1 cellular context compared by ENCODE assay signal in the genomic region with DNA sequence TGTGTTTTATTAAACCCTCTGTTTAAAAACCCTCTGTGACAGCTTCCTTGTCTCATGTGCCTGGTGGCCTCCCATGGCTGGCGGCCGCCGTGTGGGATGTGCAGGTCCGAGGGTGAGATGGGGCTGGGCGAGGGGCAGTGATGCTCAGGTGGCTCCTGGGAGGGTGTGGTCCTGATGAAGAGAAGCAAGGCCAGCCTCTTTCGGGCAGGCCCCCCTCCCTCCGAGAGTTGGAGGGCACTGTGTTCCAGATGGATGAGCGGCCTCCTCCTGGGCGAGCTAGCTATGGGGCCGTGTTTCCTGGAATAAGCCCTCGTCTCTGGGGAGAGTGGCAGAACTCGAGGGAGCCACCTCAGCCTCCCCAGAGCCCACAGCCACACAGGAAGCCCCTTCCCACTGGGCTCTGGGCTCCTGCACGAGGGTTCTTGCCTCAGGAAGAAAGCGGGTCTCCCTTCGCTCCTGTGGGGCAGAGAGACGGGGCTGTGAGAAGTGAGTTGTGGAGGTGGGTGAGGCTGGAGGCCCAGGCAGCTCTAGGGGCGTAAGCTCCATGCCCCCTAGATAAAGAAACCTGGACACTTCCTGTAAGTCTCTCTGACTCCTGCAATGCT.
TF ChIP-seq lines count a peak whose summit lies in the region.

No MANE protein-coding gene starts in this region.

TF ChIP-seq in GM23338, 12 proteins besides CTCF, POLR2A, EP300 and RAD21 (continued from another document):
- TF ChIP-seq, protein P1, sequence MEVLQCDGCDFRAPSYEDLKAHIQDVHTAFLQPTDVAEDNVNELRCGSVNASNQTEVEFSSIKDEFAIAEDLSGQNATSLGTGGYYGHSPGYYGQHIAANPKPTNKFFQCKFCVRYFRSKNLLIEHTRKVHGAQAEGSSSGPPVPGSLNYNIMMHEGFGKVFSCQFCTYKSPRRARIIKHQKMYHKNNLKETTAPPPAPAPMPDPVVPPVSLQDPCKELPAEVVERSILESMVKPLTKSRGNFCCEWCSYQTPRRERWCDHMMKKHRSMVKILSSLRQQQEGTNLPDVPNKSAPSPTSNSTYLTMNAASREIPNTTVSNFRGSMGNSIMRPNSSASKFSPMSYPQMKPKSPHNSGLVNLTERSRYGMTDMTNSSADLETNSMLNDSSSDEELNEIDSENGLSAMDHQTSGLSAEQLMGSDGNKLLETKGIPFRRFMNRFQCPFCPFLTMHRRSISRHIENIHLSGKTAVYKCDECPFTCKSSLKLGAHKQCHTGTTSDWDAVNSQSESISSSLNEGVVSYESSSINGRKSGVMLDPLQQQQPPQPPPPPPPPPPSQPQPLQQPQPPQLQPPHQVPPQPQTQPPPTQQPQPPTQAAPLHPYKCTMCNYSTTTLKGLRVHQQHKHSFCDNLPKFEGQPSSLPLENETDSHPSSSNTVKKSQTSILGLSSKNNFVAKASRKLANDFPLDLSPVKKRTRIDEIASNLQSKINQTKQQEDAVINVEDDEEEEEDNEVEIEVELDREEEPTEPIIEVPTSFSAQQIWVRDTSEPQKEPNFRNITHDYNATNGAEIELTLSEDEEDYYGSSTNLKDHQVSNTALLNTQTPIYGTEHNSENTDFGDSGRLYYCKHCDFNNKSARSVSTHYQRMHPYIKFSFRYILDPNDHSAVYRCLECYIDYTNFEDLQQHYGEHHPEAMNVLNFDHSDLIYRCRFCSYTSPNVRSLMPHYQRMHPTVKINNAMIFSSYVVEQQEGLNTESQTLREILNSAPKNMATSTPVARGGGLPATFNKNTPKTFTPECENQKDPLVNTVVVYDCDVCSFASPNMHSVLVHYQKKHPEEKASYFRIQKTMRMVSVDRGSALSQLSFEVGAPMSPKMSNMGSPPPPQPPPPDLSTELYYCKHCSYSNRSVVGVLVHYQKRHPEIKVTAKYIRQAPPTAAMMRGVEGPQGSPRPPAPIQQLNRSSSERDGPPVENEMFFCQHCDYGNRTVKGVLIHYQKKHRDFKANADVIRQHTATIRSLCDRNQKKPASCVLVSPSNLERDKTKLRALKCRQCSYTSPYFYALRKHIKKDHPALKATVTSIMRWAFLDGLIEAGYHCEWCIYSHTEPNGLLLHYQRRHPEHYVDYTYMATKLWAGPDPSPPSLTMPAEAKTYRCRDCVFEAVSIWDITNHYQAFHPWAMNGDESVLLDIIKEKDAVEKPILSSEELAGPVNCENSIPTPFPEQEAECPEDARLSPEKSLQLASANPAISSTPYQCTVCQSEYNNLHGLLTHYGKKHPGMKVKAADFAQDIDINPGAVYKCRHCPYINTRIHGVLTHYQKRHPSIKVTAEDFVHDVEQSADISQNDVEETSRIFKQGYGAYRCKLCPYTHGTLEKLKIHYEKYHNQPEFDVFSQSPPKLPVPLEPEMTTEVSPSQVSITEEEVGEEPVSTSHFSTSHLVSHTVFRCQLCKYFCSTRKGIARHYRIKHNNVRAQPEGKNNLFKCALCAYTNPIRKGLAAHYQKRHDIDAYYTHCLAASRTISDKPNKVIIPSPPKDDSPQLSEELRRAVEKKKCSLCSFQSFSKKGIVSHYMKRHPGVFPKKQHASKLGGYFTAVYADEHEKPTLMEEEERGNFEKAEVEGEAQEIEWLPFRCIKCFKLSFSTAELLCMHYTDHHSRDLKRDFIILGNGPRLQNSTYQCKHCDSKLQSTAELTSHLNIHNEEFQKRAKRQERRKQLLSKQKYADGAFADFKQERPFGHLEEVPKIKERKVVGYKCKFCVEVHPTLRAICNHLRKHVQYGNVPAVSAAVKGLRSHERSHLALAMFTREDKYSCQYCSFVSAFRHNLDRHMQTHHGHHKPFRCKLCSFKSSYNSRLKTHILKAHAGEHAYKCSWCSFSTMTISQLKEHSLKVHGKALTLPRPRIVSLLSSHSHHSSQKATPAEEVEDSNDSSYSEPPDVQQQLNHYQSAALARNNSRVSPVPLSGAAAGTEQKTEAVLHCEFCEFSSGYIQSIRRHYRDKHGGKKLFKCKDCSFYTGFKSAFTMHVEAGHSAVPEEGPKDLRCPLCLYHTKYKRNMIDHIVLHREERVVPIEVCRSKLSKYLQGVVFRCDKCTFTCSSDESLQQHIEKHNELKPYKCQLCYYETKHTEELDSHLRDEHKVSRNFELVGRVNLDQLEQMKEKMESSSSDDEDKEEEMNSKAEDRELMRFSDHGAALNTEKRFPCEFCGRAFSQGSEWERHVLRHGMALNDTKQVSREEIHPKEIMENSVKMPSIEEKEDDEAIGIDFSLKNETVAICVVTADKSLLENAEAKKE (CRISPR knock-in tag; IDR thresholded peaks at IDR 0.05): no peak
- no peak for TF ChIP-seq ZNF114 (CRISPR knock-in tag; IDR thresholded peaks at IDR 0.05)
- TF ChIP-seq STAT1 (IDR thresholded peaks at IDR 0.05; ENCODE audit: unreplicated experiment): no peak
- no peak for TF ChIP-seq EZH2 (IDR thresholded peaks at IDR 0.05; ENCODE audit: low read depth, unreplicated experiment)
- TF ChIP-seq ZNF331 (CRISPR knock-in tag; IDR thresholded peaks at IDR 0.05; ENCODE audit: low read depth): no peak
- no peak for TF ChIP-seq CREB1 (CRISPR knock-in tag; IDR thresholded peaks at IDR 0.05; ENCODE audit: low read depth)
- no peak for TF ChIP-seq POLR2AphosphoS5 (IDR thresholded peaks at IDR 0.05; ENCODE audit: low read depth)
- TF ChIP-seq, protein P2, sequence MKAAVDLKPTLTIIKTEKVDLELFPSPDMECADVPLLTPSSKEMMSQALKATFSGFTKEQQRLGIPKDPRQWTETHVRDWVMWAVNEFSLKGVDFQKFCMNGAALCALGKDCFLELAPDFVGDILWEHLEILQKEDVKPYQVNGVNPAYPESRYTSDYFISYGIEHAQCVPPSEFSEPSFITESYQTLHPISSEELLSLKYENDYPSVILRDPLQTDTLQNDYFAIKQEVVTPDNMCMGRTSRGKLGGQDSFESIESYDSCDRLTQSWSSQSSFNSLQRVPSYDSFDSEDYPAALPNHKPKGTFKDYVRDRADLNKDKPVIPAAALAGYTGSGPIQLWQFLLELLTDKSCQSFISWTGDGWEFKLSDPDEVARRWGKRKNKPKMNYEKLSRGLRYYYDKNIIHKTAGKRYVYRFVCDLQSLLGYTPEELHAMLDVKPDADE (IDR thresholded peaks at IDR 0.05): no peak
- TF ChIP-seq EZH2phosphoT487 (IDR thresholded peaks at IDR 0.05; ENCODE audit: unreplicated experiment): no peak
- no peak for TF ChIP-seq NANOG (IDR thresholded peaks at IDR 0.05; ENCODE audit: borderline replicate concordance)
- TF ChIP-seq, protein P3, sequence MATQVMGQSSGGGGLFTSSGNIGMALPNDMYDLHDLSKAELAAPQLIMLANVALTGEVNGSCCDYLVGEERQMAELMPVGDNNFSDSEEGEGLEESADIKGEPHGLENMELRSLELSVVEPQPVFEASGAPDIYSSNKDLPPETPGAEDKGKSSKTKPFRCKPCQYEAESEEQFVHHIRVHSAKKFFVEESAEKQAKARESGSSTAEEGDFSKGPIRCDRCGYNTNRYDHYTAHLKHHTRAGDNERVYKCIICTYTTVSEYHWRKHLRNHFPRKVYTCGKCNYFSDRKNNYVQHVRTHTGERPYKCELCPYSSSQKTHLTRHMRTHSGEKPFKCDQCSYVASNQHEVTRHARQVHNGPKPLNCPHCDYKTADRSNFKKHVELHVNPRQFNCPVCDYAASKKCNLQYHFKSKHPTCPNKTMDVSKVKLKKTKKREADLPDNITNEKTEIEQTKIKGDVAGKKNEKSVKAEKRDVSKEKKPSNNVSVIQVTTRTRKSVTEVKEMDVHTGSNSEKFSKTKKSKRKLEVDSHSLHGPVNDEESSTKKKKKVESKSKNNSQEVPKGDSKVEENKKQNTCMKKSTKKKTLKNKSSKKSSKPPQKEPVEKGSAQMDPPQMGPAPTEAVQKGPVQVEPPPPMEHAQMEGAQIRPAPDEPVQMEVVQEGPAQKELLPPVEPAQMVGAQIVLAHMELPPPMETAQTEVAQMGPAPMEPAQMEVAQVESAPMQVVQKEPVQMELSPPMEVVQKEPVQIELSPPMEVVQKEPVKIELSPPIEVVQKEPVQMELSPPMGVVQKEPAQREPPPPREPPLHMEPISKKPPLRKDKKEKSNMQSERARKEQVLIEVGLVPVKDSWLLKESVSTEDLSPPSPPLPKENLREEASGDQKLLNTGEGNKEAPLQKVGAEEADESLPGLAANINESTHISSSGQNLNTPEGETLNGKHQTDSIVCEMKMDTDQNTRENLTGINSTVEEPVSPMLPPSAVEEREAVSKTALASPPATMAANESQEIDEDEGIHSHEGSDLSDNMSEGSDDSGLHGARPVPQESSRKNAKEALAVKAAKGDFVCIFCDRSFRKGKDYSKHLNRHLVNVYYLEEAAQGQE (IDR thresholded peaks at IDR 0.05; ENCODE audit: unreplicated experiment): no peak
